Comparison of ENCODE assay signal across 8 cellular contexts in the genomic region with DNA sequence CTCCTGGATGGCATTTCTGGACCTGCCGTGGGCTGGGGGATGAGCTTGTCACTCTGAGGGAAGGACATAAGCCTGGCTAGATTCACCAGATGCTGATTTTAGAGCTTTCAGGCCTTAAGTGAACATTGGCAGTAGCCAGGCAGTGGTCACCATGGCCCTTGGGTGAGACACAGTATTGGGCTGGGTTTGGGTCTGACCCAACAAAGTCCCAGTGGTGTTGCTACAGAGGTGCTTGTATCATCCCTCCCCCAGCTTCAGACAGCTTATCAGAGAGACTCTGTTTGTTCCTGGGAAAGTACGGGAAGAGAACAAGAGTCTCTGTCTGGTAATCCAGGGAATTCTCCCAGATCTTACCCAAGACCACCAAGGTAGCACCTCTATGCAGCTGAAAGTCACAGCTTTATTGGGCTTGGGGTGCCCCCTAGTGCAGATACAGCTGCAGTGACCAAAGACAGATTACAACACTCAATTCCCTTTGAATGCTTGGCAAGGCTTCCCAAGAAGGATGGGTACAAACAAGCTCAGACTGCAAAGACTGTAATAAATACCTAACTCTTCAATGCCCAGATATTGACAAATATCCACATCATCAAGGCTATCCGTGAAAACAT. TPM values are rescaled to one million over a fixed set of nuclear protein-coding genes. Genes with fewer than 3 reads are reported as not detected.
DNase-seq lines count a peak whose midpoint lies in the region; ATAC-seq, FAIRE-seq and TF ChIP-seq lines count a peak whose summit lies in the region.

No MANE protein-coding gene starts in this region.

- no peaks in the 10 kb centered on the region for H3K9me3 Mint-ChIP-seq in Caco-2 (ENCODE audit: unreplicated experiment)

- 28% methylated on average over 3 of the region's 3 CpGs for WGBS in K562 (ENCODE audit: insufficient coverage, low coverage, missing lambda C conversion rate)

- H3K27ac ChIP-seq in K562 (ENCODE audit: extremely low read depth, low read depth, low read length), result no peak overlapping the region

- no peak overlapping the region for H3K4me3 Mint-ChIP-seq in Caco-2 (ENCODE audit: unreplicated experiment)

- peak; percentile 43 to 91 for TF ChIP-seq RAD21 in K562 (CRISPR knock-in tag; conservative IDR thresholded peaks at IDR 0.05 in 1 of 2, IDR thresholded peaks at IDR 0.05 in 1 of 2)

- no peak overlapping the region for H3K27ac Mint-ChIP-seq in Caco-2 (ENCODE audit: unreplicated experiment)

- H3K4me2 ChIP-seq in K562 (ENCODE audit: insufficient read depth, low read length), result no peak overlapping the region

- CTCF ChIA-PET in Caco-2 (lab: Charles Lee) (interaction anchor here (0.6 to 1.8 kb wide), 6 partner anchors 10 to 122 kb away, joined by 3 to 12 read pairs (median 5); partner anchors contain the start of gene RUVBL1), K562 (lab: Yijun Ruan, JAX; ENCODE audit: low intra/inter-chr PET ratio) (interaction anchor here (1.1 to 1.4 kb wide), 2 partner anchors 38 to 280 kb away, joined by 4 read pairs; no protein-coding TSS in a partner anchor)

- TF ChIP-seq EP300 in K562 (IDR thresholded peaks at IDR 0.05; ENCODE audit: low read length), result no peak

- no peaks in the 10 kb centered on the region for H3K9me1 ChIP-seq in K562 (ENCODE audit: control insufficient read depth, insufficient read depth, low read length)

- ATAC-seq in K562, result peak; percentile 92
- no peak for ATAC-seq in GM21619 (IDR thresholded peaks at IDR 0.05; ENCODE audit: unreplicated experiment)
- ATAC-seq in HG02642 (IDR thresholded peaks at IDR 0.05; ENCODE audit: poor library complexity, unreplicated experiment), result no peak

- no peaks in the 10 kb centered on the region for H4K20me1 ChIP-seq in K562 (replicated peaks; ENCODE audit: control insufficient read depth, insufficient read depth, low read length)

- POLR2A ChIA-PET in Caco-2 (lab: Charles Lee), result interaction anchor here (1.0 kb wide), 1 partner anchor 38 kb away, joined by 3 read pairs; no protein-coding TSS in a partner anchor
- POLR2A ChIA-PET in K562 (lab: Yijun Ruan, JAX), result interaction anchor here (0.7 to 2.1 kb wide), 3 partner anchors 10 to 64 kb away, joined by 3 to 9 read pairs (median 5); partner anchors contain the start of gene RUVBL1

- H3K79me2 ChIP-seq in K562 (ENCODE audit: control insufficient read depth, insufficient read depth, low read length), result no peaks in the 10 kb centered on the region

- H3K4me3 ChIP-seq in Caco-2 (ENCODE audit: low read depth, low read length), result no peak overlapping the region
- no peak overlapping the region for H3K4me3 ChIP-seq in K562

- in situ Hi-C loops in K562 (cut with MboI), result loop anchor here (10.0 kb wide), 1 partner anchor 279 kb away; no protein-coding TSS in a partner anchor

- H3K27me3 Mint-ChIP-seq in Caco-2 (ENCODE audit: insufficient read depth, unreplicated experiment), result peaks cover 7% of the 10 kb centered on the region

- no peaks in the 10 kb centered on the region for H3K27me3 ChIP-seq in Caco-2 (replicated peaks; ENCODE audit: control insufficient read depth, insufficient read depth, low read length)
- H3K27me3 ChIP-seq in K562 (ENCODE audit: control insufficient read depth in 2 of 2, insufficient read depth in 2 of 2, low read length in 2 of 2), result no peaks in the 10 kb centered on the region

- intact Hi-C loops in Caco-2 (cut with micrococcal nuclease; ENCODE audit: unreplicated experiment), result loop anchor here (1.0 kb wide), 2 partner anchors 38 to 65 kb away; no protein-coding TSS in a partner anchor
- intact Hi-C loops in K562 (cut with micrococcal nuclease), result loop anchor here (2.0 to 10.0 kb wide), 4 partner anchors 39 to 479 kb away; no protein-coding TSS in a partner anchor

- no peak overlapping the region for H2AFZ ChIP-seq in K562 (ENCODE audit: low read depth, low read length)

- no peaks in the 10 kb centered on the region for H3K4me1 Mint-ChIP-seq in Caco-2 (ENCODE audit: low read depth, unreplicated experiment)

- no peak for TF ChIP-seq POLR2A in K562 (conservative IDR thresholded peaks at IDR 0.05)

- FAIRE-seq in HTR-8/SVneo (lab: Jason Lieb, UNC), result peak; percentile 13
- FAIRE-seq in K562 (lab: Jason Lieb, UNC), result peak; percentile 89

- H3K36me3 ChIP-seq in Caco-2 (ENCODE audit: control insufficient read depth, insufficient read depth, low read length) (no peaks in the 10 kb centered on the region), K562 (ENCODE audit: control insufficient read depth, insufficient read depth, low read length) (no peaks in the 10 kb centered on the region)

- DNase-seq in Caco-2 (peak in 1 of 2 experiments; percentile 63), HTR-8/SVneo (ENCODE audit: insufficient read length, low spot score) (peak; percentile 29), SHP77 (lab: John Stamatoyannopoulos, UW) (peak; percentile 31 to 39), K562 (ENCODE audit: extremely low read depth in 1 of 4, low spot score in 3 of 4) (peak in 1 of 4 experiments; percentile 56), kidney tubule cell (ENCODE audit: low spot score) (peak; percentile 58), germinal center (ENCODE audit: low spot score) (no peak)

- H3K4me1 ChIP-seq in Caco-2, result no peaks in the 10 kb centered on the region
- peaks cover 0 to 2% of the 10 kb centered on the region in 2 experiments; a peak in 2 of 5 replicates for H3K4me1 ChIP-seq in K562 (replicated peaks in 1 of 2; ENCODE audit: control insufficient read depth in 2 of 2, insufficient read depth in 2 of 2, low read length in 2 of 2)

- no peak overlapping the region for H3K9ac ChIP-seq in K562 (ENCODE audit: insufficient read depth in 1 of 2, low read depth in 2 of 2, low read length in 2 of 2)

- no peaks in the 10 kb centered on the region for H3K9me3 ChIP-seq in Caco-2
- H3K9me3 ChIP-seq in K562 (replicated peaks; ENCODE audit: control insufficient read depth, insufficient read depth, low read depth, low read length), result no peaks in the 10 kb centered on the region

- no peaks in the 10 kb centered on the region for H3K36me3 Mint-ChIP-seq in Caco-2 (ENCODE audit: insufficient read depth, unreplicated experiment)

- TF ChIP-seq CTCF in Caco-2 (IDR thresholded peaks at IDR 0.05; ENCODE audit: insufficient read depth in 1 of 2, low read depth in 1 of 2, low read length in 1 of 2, severe bottlenecking in 1 of 2, unreplicated experiment in 1 of 2) (peak; percentile 46 to 59), K562 (IDR thresholded peaks at IDR 0.05 in 2 of 3, conservative IDR thresholded peaks at IDR 0.05 in 1 of 3; ENCODE audit: insufficient read depth in 2 of 3, low read depth in 1 of 3, low read length in 3 of 3) (peak; percentile 66 to 81 (median 72))

- BruUV-seq in Caco-2 (replicated peaks; lab: Mats Ljungman, UMichigan) (no TSS peak), K562 (replicated peaks; lab: Mats Ljungman, UMichigan) (no TSS peak)

TF ChIP-seq in K562, 482 proteins besides CTCF, POLR2A, EP300 and RAD21 (continues in another document):
- TF ChIP-seq STAG1 (CRISPR knock-in tag; IDR thresholded peaks at IDR 0.05; ENCODE audit: borderline replicate concordance), result peak; percentile 14; the same call in 1 of the 2 replicates

RNA-seq across cellular contexts. Expression of gene RUVBL1, which starts 9.8 kb away (rescaled TPM):
- total RNA-seq in Caco-2 (2022) (53.3 and 56.4 TPM in 2 replicates), K562 (2014; rRNA removed) (140 and 148 TPM in 2 replicates), K562 (2014; rRNA removed; fragmentation: Illumina TruSeq; extraction: Trizol) (117 and 119 TPM in 2 replicates), K562 (2015; rRNA removed; fragmentation: Illumina TruSeq; extraction: Trizol) (131 TPM in 2 replicates), K562 (2021) (106 and 110 TPM in 2 replicates)
- 55.5 and 61.2 TPM in 2 replicates for total RNA-seq in K562 (2011; cell fraction: chromatin; rRNA removed; ENCODE audit: low replicate concordance)
- total RNA-seq in K562 (2011; cell fraction: nucleolus; rRNA removed), result 45.7 and 51.0 TPM in 2 replicates
- 45.6 and 47.1 TPM in 2 replicates for total RNA-seq in K562 (2011; cell fraction: nucleoplasm; rRNA removed)
- polyA plus RNA-seq in K562 (2011; rRNA removed) (69.8 and 94.4 TPM in 2 replicates), K562 (2014; fragmentation: Illumina TruSeq; extraction: Trizol) (140 and 147 TPM in 2 replicates), K562 (2014; fragmentation: Nextera tagmentation; extraction: Ambion mirVana) (10 to 100 TPM; 20.7 to 40.2 TPM), K562 (2014; rRNA removed) (103 and 113 TPM in 2 replicates)
- polyA plus RNA-seq in K562 (2011; cell fraction: cytosol; rRNA removed), result 80.6 and 98.7 TPM in 2 replicates
- 36.0 and 40.8 TPM in 2 replicates for polyA plus RNA-seq in K562 (2011; cell fraction: nucleus; rRNA removed)
- 77.9 and 122 TPM in 2 replicates for polyA plus RNA-seq in K562 (2012)
- polyA minus RNA-seq in K562 (2011; rRNA and poly(A)+ RNA removed), result 63.4 and 91.2 TPM in 2 replicates
- polyA minus RNA-seq in K562 (2011; cell fraction: cytosol; rRNA and poly(A)+ RNA removed), result 42.4 and 64.1 TPM in 2 replicates
- polyA minus RNA-seq in K562 (2011; cell fraction: nucleus; rRNA and poly(A)+ RNA removed), result 28.1 and 32.5 TPM in 2 replicates

RNA-seq across cellular contexts. Expression of gene EEFSEC, which starts 19.9 kb away (rescaled TPM):
- total RNA-seq in Caco-2 (2022) (13.8 and 14.0 TPM in 2 replicates), K562 (2014; rRNA removed) (11.1 and 13.6 TPM in 2 replicates), K562 (2014; rRNA removed; fragmentation: Illumina TruSeq; extraction: Trizol) (1.3 and 2.0 TPM in 2 replicates), K562 (2015; rRNA removed; fragmentation: Illumina TruSeq; extraction: Trizol) (5.0 and 5.2 TPM in 2 replicates), K562 (2021) (11.8 and 14.9 TPM in 2 replicates)
- total RNA-seq in K562 (2011; cell fraction: chromatin; rRNA removed; ENCODE audit: low replicate concordance), result 13.5 and 23.2 TPM in 2 replicates
- total RNA-seq in K562 (2011; cell fraction: nucleolus; rRNA removed), result 18.2 and 23.6 TPM in 2 replicates
- total RNA-seq in K562 (2011; cell fraction: nucleoplasm; rRNA removed), result 9.9 and 12.0 TPM in 2 replicates
- polyA plus RNA-seq in K562 (2011; rRNA removed) (7.7 and 10.5 TPM in 2 replicates), K562 (2014; fragmentation: Illumina TruSeq; extraction: Trizol) (9.2 and 11.8 TPM in 2 replicates), K562 (2014; fragmentation: Nextera tagmentation; extraction: Ambion mirVana) (under 1 TPM; 0.35 to 0.52 TPM), K562 (2014; rRNA removed) (8.6 and 11.6 TPM in 2 replicates)
- 6.6 and 20.6 TPM in 2 replicates for polyA plus RNA-seq in K562 (2011; cell fraction: cytosol; rRNA removed)
- polyA plus RNA-seq in K562 (2011; cell fraction: nucleus; rRNA removed), result 12.8 and 19.8 TPM in 2 replicates
- 11.5 and 19.8 TPM in 2 replicates for polyA plus RNA-seq in K562 (2012)
- polyA minus RNA-seq in K562 (2011; rRNA and poly(A)+ RNA removed), result 6.0 and 7.0 TPM in 2 replicates
- polyA minus RNA-seq in K562 (2011; cell fraction: cytosol; rRNA and poly(A)+ RNA removed), result 8.6 and 15.6 TPM in 2 replicates
- polyA minus RNA-seq in K562 (2011; cell fraction: nucleus; rRNA and poly(A)+ RNA removed), result 19.1 and 22.1 TPM in 2 replicates
